Comparison of ENCODE assay signal across 32 cellular contexts in the genomic region with DNA sequence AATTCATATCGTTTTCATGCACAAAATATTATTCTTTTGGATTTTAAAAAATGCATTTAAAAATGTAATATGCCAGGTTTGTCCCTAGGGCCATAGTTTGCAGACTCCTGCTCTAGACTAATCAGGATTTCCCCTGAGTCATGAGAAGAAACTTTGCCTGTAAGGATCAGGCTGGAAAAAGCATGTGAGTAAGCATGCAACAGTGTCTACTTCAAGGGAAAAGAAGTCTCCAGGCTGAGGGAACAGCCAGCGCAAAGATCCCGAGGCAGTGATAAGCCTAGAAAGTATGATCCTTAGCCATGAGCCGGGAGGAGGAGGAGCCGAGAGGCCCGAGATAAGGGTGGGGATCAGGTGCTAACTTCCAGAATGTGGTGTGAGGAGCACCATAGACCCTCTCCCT.
DNase-seq lines count a peak whose midpoint lies in the region; ATAC-seq and TF ChIP-seq lines count a peak whose summit lies in the region.
"Had no signal": no experiment of that assay in that cellular context is flagged by ENCODE, and none has a peak within 500 bp of the region (broad histone marks: within the 10 kb centered on the region; RNA-seq: fewer than 3 reads in every experiment).

No MANE protein-coding gene starts in this region.

- no peaks in the 10 kb centered on the region; the same call in 1 of the 2 replicates for H3K9me2 ChIP-seq in GM23248 (ENCODE audit: insufficient read depth)

- no peak overlapping the region for H3K4me3 Mint-ChIP-seq in CD4-positive, alpha-beta T cell
- H3K4me3 Mint-ChIP-seq in Calu3 (ENCODE audit: low read depth, unreplicated experiment), result no peak overlapping the region
- H3K4me3 Mint-ChIP-seq: activated CD4-positive, alpha-beta T cell treated with anti-CD3 and anti-CD28 coated beads for 36 hours; activated naive CD4-positive, alpha-beta T cell treated with anti-CD3 and anti-CD28 coated beads, Interleukin-2, amount 50 U/mL, for 24 hours had no signal

- H3K79me2 ChIP-seq in GM23248 (ENCODE audit: insufficient read depth), result no peaks in the 10 kb centered on the region

- no peaks in the 10 kb centered on the region for H3K36me3 Mint-ChIP-seq in CD4-positive, alpha-beta T cell (ENCODE audit: low read depth)
- H3K36me3 Mint-ChIP-seq in Calu3 (ENCODE audit: insufficient read depth, unreplicated experiment), result no peaks in the 10 kb centered on the region
- H3K36me3 Mint-ChIP-seq: activated naive CD4-positive, alpha-beta T cell treated with anti-CD3 and anti-CD28 coated beads, Interleukin-2, amount 50 U/mL, for 24 hours had no signal

- in situ Hi-C loops in GM23248 (cut with MboI), result no loop called here

- DNase-seq in GM23248 (peak; percentile 72), adipocyte (ENCODE audit: low read depth) (peak; percentile 46), fibroblast of peridontal ligament (ENCODE audit: extremely low read depth) (peak; percentile 34), retinal pigment epithelial cell (ENCODE audit: low read depth) (peak; percentile 61), Calu3 (no peak), glomerular visceral epithelial cell (ENCODE audit: extremely low spot score) (no peak), NOMO-1 treated with dmso at 0.1 percent for 144 hours (lab: John Stamatoyannopoulos, UW; ENCODE audit: unreplicated experiment) (no peak)
- no peak for DNase-seq in CD4-positive, alpha-beta T cell
- DNase-seq: activated CD4-positive, alpha-beta T cell treated with anti-CD3 and anti-CD28 coated beads for 36 hours; activated T-cell treated with anti-CD3 and anti-CD28 coated beads for 4 hours; anterior cingulate cortex; effector memory CD4-positive, alpha-beta T cell; erythroblast; foreskin melanocyte; Karpas-422; NCI-H1417 treated with DMSO at 0.1 percent for 48 hours; NCI-H2081 treated with DMSO at 0.1 percent for 48 hours; NCI-H345; NCI-H69; ovary; Peyer's patch; SJCRH30; small intestine; stimulated activated CD4-positive, alpha-beta T cell treated with anti-CD3 and anti-CD28 coated beads, Interleukin-1b, Interleukin-23, amount 100 ng/mL, for 48 hours; stimulated activated naive CD4-positive, alpha-beta T cell treated with Interleukin-2 at 50 U/mL for 16 hours; T-helper 9 cell had no signal

- H2AFZ ChIP-seq in GM23248, result no peak overlapping the region

- no peaks in the 10 kb centered on the region for H3K36me3 ChIP-seq in GM23248 (ENCODE audit: low read depth)
- no peaks in the 10 kb centered on the region for H3K36me3 ChIP-seq in adipocyte (ENCODE audit: control insufficient read depth, insufficient read depth, low read length, severe bottlenecking)
- H3K36me3 ChIP-seq: cardiac muscle cell, ovary, Peyer's patch, SJCRH30 had no signal

- WGBS in GM23248 (ENCODE audit: low coverage in 1 of 2, low lambda C conversion rate in 2 of 2, missing lambda C conversion rate in 2 of 2), 2 experiments, result 47 to 69% methylated on average over 5 of the region's 6 CpGs

- intact Hi-C loops in CD4-positive, alpha-beta T cell (cut with DNase I, micrococcal nuclease), result loop anchor here in 1 of 2 experiments (2.0 kb wide), 1 partner anchor 16 kb away; no protein-coding TSS in a partner anchor
- intact Hi-C loops in Calu3 (cut with micrococcal nuclease; ENCODE audit: unreplicated experiment), result no loop called here

- no peaks in the 10 kb centered on the region; the same call in 1 of the 2 replicates for H3F3A ChIP-seq in GM23248 (ENCODE audit: insufficient read depth)

- H3K4me3 ChIP-seq in GM23248, result no peak overlapping the region
- H3K4me3 ChIP-seq in adipocyte (ENCODE audit: low read length), result no peak overlapping the region
- H3K4me3 ChIP-seq in retinal pigment epithelial cell (ENCODE audit: low read length), result no peak overlapping the region
- H3K4me3 ChIP-seq: cardiac muscle cell, coronary artery, GM12878, lung, ovary, Peyer's patch, SJCRH30 had no signal

- H3K27me3 ChIP-seq in GM23248 (replicated peaks; ENCODE audit: insufficient read depth) (no peaks in the 10 kb centered on the region), adipocyte (replicated peaks; ENCODE audit: control insufficient read depth, insufficient read depth, low read length) (peaks cover 5% of the 10 kb centered on the region)
- H3K27me3 ChIP-seq in CD4-positive, alpha-beta T cell (ENCODE audit: control insufficient read depth, insufficient read depth, low read length), result no peaks in the 10 kb centered on the region
- H3K27me3 ChIP-seq: cardiac muscle cell, ovary, Peyer's patch, SJCRH30 had no signal

- no peak overlapping the region for H3K27ac Mint-ChIP-seq in CD4-positive, alpha-beta T cell
- H3K27ac Mint-ChIP-seq in Calu3 (ENCODE audit: unreplicated experiment), result no peak overlapping the region
- H3K27ac Mint-ChIP-seq: activated CD4-positive, alpha-beta T cell treated with anti-CD3 and anti-CD28 coated beads for 36 hours; activated naive CD4-positive, alpha-beta T cell treated with anti-CD3 and anti-CD28 coated beads, Interleukin-2, amount 50 U/mL, for 24 hours had no signal

- H3K4me2 ChIP-seq in GM23248 (ENCODE audit: unreplicated experiment), result no peak overlapping the region

- no TSS peak for BruUV-seq in Calu3 (replicated peaks; lab: Mats Ljungman, UMichigan)

- no peaks in the 10 kb centered on the region for H4K20me1 ChIP-seq in GM23248 (ENCODE audit: insufficient read depth)

- H3K4me1 Mint-ChIP-seq in CD4-positive, alpha-beta T cell (ENCODE audit: low read depth), result peaks cover 24% of the 10 kb centered on the region
- H3K4me1 Mint-ChIP-seq in Calu3 (ENCODE audit: low read depth, unreplicated experiment), result no peaks in the 10 kb centered on the region

- TF ChIP-seq CTCF in retinal pigment epithelial cell (conservative IDR thresholded peaks at IDR 0.05; ENCODE audit: low read depth, low read length) (no peak), Calu3 (IDR thresholded peaks at IDR 0.05; ENCODE audit: unreplicated experiment) (no peak)
- no peak for TF ChIP-seq CTCF in CD4-positive, alpha-beta T cell (IDR thresholded peaks at IDR 0.05)

- ATAC-seq in CD4-positive, alpha-beta T cell (ENCODE audit: poor library complexity), result no peak
- ATAC-seq: activated CD4-positive, alpha-beta T cell treated with anti-CD3 and anti-CD28 coated beads for 36 hours; GM12878 had no signal

- H3K4me1 ChIP-seq in GM23248 (ENCODE audit: insufficient read depth) (peaks cover 2% of the 10 kb centered on the region), adipocyte (ENCODE audit: control insufficient read depth, insufficient read depth, low read length) (no peaks in the 10 kb centered on the region)
- H3K4me1 ChIP-seq: Peyer's patch, SJCRH30 had no signal

- H3K9ac ChIP-seq in GM23248 (no peak overlapping the region), adipocyte (ENCODE audit: low read length) (no peak overlapping the region)

- POLR2A ChIA-PET in CD4-positive, alpha-beta T cell (lab: Charles Lee), result no interaction called here

- no peaks in the 10 kb centered on the region for H3K9me3 Mint-ChIP-seq in CD4-positive, alpha-beta T cell
- H3K9me3 Mint-ChIP-seq in Calu3 (ENCODE audit: low read depth, unreplicated experiment), result peaks cover 2% of the 10 kb centered on the region

- CTCF ChIA-PET in CD4-positive, alpha-beta T cell (lab: Charles Lee), result no interaction called here
- CTCF ChIA-PET in Calu3 (lab: Charles Lee), result no interaction called here

- no peaks in the 10 kb centered on the region for H3K27me3 Mint-ChIP-seq in CD4-positive, alpha-beta T cell
- H3K27me3 Mint-ChIP-seq in Calu3 (ENCODE audit: unreplicated experiment), result peaks cover 12% of the 10 kb centered on the region
- H3K27me3 Mint-ChIP-seq: activated naive CD4-positive, alpha-beta T cell treated with anti-CD3 and anti-CD28 coated beads, Interleukin-2, amount 50 U/mL, for 24 hours had no signal

- H3K27ac ChIP-seq in GM23248, result no peak overlapping the region
- H3K27ac ChIP-seq in CD4-positive, alpha-beta T cell (ENCODE audit: low read depth, low read length), result no peak overlapping the region
- H3K27ac ChIP-seq: cardiac muscle cell, coronary artery, ovary, Peyer's patch, SJCRH30, VCaP had no signal

- H3K9me3 ChIP-seq in GM23248 (ENCODE audit: low read depth), result no peaks in the 10 kb centered on the region
- no peaks in the 10 kb centered on the region for H3K9me3 ChIP-seq in adipocyte (ENCODE audit: control insufficient read depth, low read length)
- no peaks in the 10 kb centered on the region for H3K9me3 ChIP-seq in CD4-positive, alpha-beta T cell (ENCODE audit: control insufficient read depth, low read length)
- H3K9me3 ChIP-seq: ovary, SJCRH30 had no signal

Comparison
In these comparisons a context has a peak if more than half of its experiments do, and no peak if none do; other contexts are left out.
1. DNase-seq: peak in GM23248 (single experiment), adipocyte (single experiment), fibroblast of peridontal ligament (single experiment) and retinal pigment epithelial cell (single experiment); none in CD4-positive, alpha-beta T cell (0 of 10), Calu3 (single experiment), glomerular visceral epithelial cell (single experiment) and NOMO-1 treated with dmso at 0.1 percent for 144 hours (single experiment).